11 cellular contexts compared by ENCODE assay signal in genomic region chr1:37753473-37754321, GRCh38. TPM values are rescaled to one million over a fixed set of nuclear protein-coding genes. Genes with fewer than 3 reads are reported as not detected.
DNase-seq lines count a peak whose midpoint lies in the region; ATAC-seq and TF ChIP-seq lines count a peak whose summit lies in the region.
"Had no signal": no experiment of that assay in that cellular context is flagged by ENCODE, and none has a peak within 500 bp of the region (broad histone marks: within the 10 kb centered on the region; RNA-seq: fewer than 3 reads in every experiment).

No MANE protein-coding gene starts in this region.

- peaks cover 13% of the 10 kb centered on the region for H3K27me3 ChIP-seq in CD4-positive, alpha-beta memory T cell (ENCODE audit: insufficient read depth, low read length)
- H3K27me3 ChIP-seq in HCT116 (ENCODE audit: insufficient read depth, low read length) (peaks cover 5% of the 10 kb centered on the region; the same call in 1 of the 2 replicates), transverse colon (peaks cover 94% of the 10 kb centered on the region), spleen (replicated peaks in 1 of 7) (peaks cover 0 to 99% (median 43%) of the 10 kb centered on the region in 7 donors)

- no peak overlapping the region for H2AFZ ChIP-seq in HCT116 (ENCODE audit: low read depth, low read length, poor library complexity, severe bottlenecking)

- ATAC-seq in HCT116: no peak

- H3K4me2 ChIP-seq in HCT116 (ENCODE audit: low read length): peak overlapping the region; percentile 87

- H4K20me1 ChIP-seq in HCT116 (ENCODE audit: insufficient read depth): no peaks in the 10 kb centered on the region

- H3K9me3 ChIP-seq in CD4-positive, alpha-beta memory T cell (ENCODE audit: control insufficient read depth in 1 of 2, low read length in 2 of 2): no peaks in the 10 kb centered on the region
- H3K9me3 ChIP-seq in HCT116 (ENCODE audit: control insufficient read depth in 1 of 2, insufficient read depth in 1 of 2, low read depth in 1 of 2, low read length in 2 of 2): no peaks in the 10 kb centered on the region
- no peaks in the 10 kb centered on the region for H3K9me3 ChIP-seq in transverse colon
- no peaks in the 10 kb centered on the region for H3K9me3 ChIP-seq in spleen

- H3K4me3 ChIP-seq in CD4-positive, alpha-beta memory T cell (ENCODE audit: low read length in 2 of 2): no peak overlapping the region
- H3K4me3 ChIP-seq in HCT116 (replicated peaks in 1 of 2; ENCODE audit: low read depth in 1 of 2, low read length in 2 of 2) (peak overlapping the region; percentile 51 to 61), transverse colon (peak overlapping the region in 2 of 4 donors; percentile 52 to 58), spleen (peak overlapping the region in 1 of 8 donors; percentile 70)

- no peak for TF ChIP-seq EP300 in transverse colon (IDR thresholded peaks at IDR 0.05; ENCODE audit: low read depth)

- no peak overlapping the region for H3K27ac ChIP-seq in CD4-positive, alpha-beta memory T cell (ENCODE audit: low read depth, low read length)
- no peak overlapping the region for H3K27ac ChIP-seq in HCT116 (ENCODE audit: low read depth, low read length)
- H3K27ac ChIP-seq in transverse colon: no peak overlapping the region
- H3K27ac ChIP-seq in spleen: no peak overlapping the region

- H3K9me3 Mint-ChIP-seq in CD4-positive, alpha-beta memory T cell: no peaks in the 10 kb centered on the region
- no peaks in the 10 kb centered on the region for H3K9me3 Mint-ChIP-seq in activated T-helper 2 cell treated with anti-CD3 and anti-CD28 coated beads, Interferon-gamma antibody, Interleukin-2, Interleukin-4, amounts not matched to agents 10 μg/mL and 5 μg/mL and 100 μg/mL, durations not matched to agents 14 hours and 24 hours and 36 hours
- H3K9me3 Mint-ChIP-seq: stimulated activated naive CD8-positive, alpha-beta T cell treated with anti-CD3 and anti-CD28 coated beads, Interleukin-15, Interleukin-2, amounts not matched to agents 100 ng/mL and 50 ng/mL, for 24 hours had no signal

- no peak for TF ChIP-seq POLR2A in HCT116 (IDR thresholded peaks at IDR 0.05; ENCODE audit: borderline replicate concordance, extremely low read depth, insufficient read depth, insufficient read length)
- no peak for TF ChIP-seq POLR2A in transverse colon (IDR thresholded peaks at IDR 0.05)
- no peak for TF ChIP-seq POLR2A in spleen (IDR thresholded peaks at IDR 0.05)

- no peaks in the 10 kb centered on the region for H3K9me2 ChIP-seq in HCT116 (ENCODE audit: insufficient read depth)

- H3K27ac Mint-ChIP-seq in CD4-positive, alpha-beta memory T cell: no peak overlapping the region
- H3K27ac Mint-ChIP-seq in activated T-helper 2 cell treated with anti-CD3 and anti-CD28 coated beads, Interferon-gamma antibody, Interleukin-2, Interleukin-4, amounts not matched to agents 10 μg/mL and 5 μg/mL and 100 μg/mL, durations not matched to agents 14 hours and 24 hours and 36 hours: no peak overlapping the region
- H3K27ac Mint-ChIP-seq: stimulated activated naive CD8-positive, alpha-beta T cell treated with anti-CD3 and anti-CD28 coated beads, Interleukin-15, Interleukin-2, amounts not matched to agents 100 ng/mL and 50 ng/mL, for 24 hours had no signal

- no peak for DNase-seq in CD4-positive, alpha-beta memory T cell
- DNase-seq in HCT116 (ENCODE audit: low read depth, low spot score) (no peak), mesenteric fat pad (ENCODE audit: low spot score) (peak; percentile 74), inferior parietal cortex (ENCODE audit: extremely low spot score) (no peak), transverse colon (no peak), spleen (no peak), hypothalamus (lab: John Stamatoyannopoulos, UW) (no peak)
- DNase-seq in activated T-helper 2 cell treated with anti-CD3 and anti-CD28 coated beads, Interferon-gamma antibody, Interleukin-2, Interleukin-4, amounts not matched to agents 10 μg/mL and 5 μg/mL and 100 μg/mL, durations not matched to agents 14 hours and 24 hours and 36 hours (ENCODE audit: low spot score): no peak
- DNase-seq: effector CD8-positive, alpha-beta T cell; NCI-H1694 had no signal

- TF ChIP-seq CTCF in HCT116 (IDR thresholded peaks at IDR 0.05 in 2 of 3, conservative IDR thresholded peaks at IDR 0.05 in 1 of 3; ENCODE audit: borderline replicate concordance in 1 of 3, insufficient read depth in 1 of 3, low read depth in 2 of 3, low read length in 2 of 3) (no peak), transverse colon (IDR thresholded peaks at IDR 0.05) (no peak), spleen (IDR thresholded peaks at IDR 0.05 in 8 of 11, conservative IDR thresholded peaks at IDR 0.05 in 3 of 11) (no peak)

- intact Hi-C loops in CD4-positive, alpha-beta memory T cell (cut with micrococcal nuclease): no loop called here
- intact Hi-C loops in HCT116 (cut with micrococcal nuclease) (no loop called here), transverse colon (cut with DNase I; ENCODE audit: low total_unique reads) (no loop called here), spleen (cut with DNase I; ENCODE audit: low total_unique reads) (no loop called here)
- intact Hi-C loops in activated T-helper 2 cell treated with anti-CD3 and anti-CD28 coated beads, Interferon-gamma antibody, Interleukin-2, Interleukin-4, amounts not matched to agents 10 μg/mL and 5 μg/mL and 100 μg/mL, durations not matched to agents 14 hours and 24 hours and 36 hours (cut with micrococcal nuclease): no loop called here

- RAD21 ChIA-PET in HCT116 (lab: Charles Lee; ENCODE audit: low non-redundant PET in 1 of 2, low total read pairs in 2 of 2, uncharacterized antibody in 2 of 2, unreplicated experiment in 2 of 2): no interaction called here

- H3K79me2 ChIP-seq in HCT116 (ENCODE audit: insufficient read depth, low read length): no peaks in the 10 kb centered on the region

- TF ChIP-seq RAD21 in HCT116 (IDR thresholded peaks at IDR 0.05; ENCODE audit: low read depth): no peak

- H3K4me3 Mint-ChIP-seq in CD4-positive, alpha-beta memory T cell: peak overlapping the region in 7 of 8 donors; percentile 35 to 78 (median 65)
- peak overlapping the region; percentile 28 for H3K4me3 Mint-ChIP-seq in activated T-helper 2 cell treated with anti-CD3 and anti-CD28 coated beads, Interferon-gamma antibody, Interleukin-2, Interleukin-4, amounts not matched to agents 10 μg/mL and 5 μg/mL and 100 μg/mL, durations not matched to agents 14 hours and 24 hours and 36 hours (ENCODE audit: low read depth)
- H3K4me3 Mint-ChIP-seq: stimulated activated naive CD8-positive, alpha-beta T cell treated with anti-CD3 and anti-CD28 coated beads, Interleukin-15, Interleukin-2, amounts not matched to agents 100 ng/mL and 50 ng/mL, for 24 hours had no signal

- BruUV-seq in HCT116 (replicated peaks; lab: Mats Ljungman, UMichigan): no TSS peak

- H3K36me3 Mint-ChIP-seq in CD4-positive, alpha-beta memory T cell: no peaks in the 10 kb centered on the region
- no peaks in the 10 kb centered on the region for H3K36me3 Mint-ChIP-seq in activated T-helper 2 cell treated with anti-CD3 and anti-CD28 coated beads, Interferon-gamma antibody, Interleukin-2, Interleukin-4, amounts not matched to agents 10 μg/mL and 5 μg/mL and 100 μg/mL, durations not matched to agents 14 hours and 24 hours and 36 hours (ENCODE audit: low read depth)

- POLR2A ChIA-PET in CD4-positive, alpha-beta memory T cell (lab: Charles Lee; ENCODE audit: partially characterized antibody): no interaction called here
- POLR2A ChIA-PET in HCT116 (lab: Charles Lee): no interaction called here

- in situ Hi-C loops in transverse colon (cut with MboI; ENCODE audit: low pct_ligation_motif_present in 1 of 4, low pct_unique_long_range_greater_than_20kb in 1 of 4, low sequenced_read_pairs in 3 of 4): no loop called here

- H3K4me1 ChIP-seq in CD4-positive, alpha-beta memory T cell (ENCODE audit: insufficient read depth, low read length): no peaks in the 10 kb centered on the region
- H3K4me1 ChIP-seq in HCT116 (ENCODE audit: control insufficient read depth in 1 of 2, insufficient read depth in 2 of 2, low read length in 2 of 2) (peaks cover 5 to 23% of the 10 kb centered on the region in 2 experiments; a peak in 3 of 4 replicates), transverse colon (peaks cover 0 to 21% (median 8%) of the 10 kb centered on the region in 4 donors), spleen (peaks cover 0 to 21% (median 12%) of the 10 kb centered on the region in 6 donors)

- H3K36me3 ChIP-seq in CD4-positive, alpha-beta memory T cell (ENCODE audit: insufficient read depth, low read length): no peaks in the 10 kb centered on the region
- H3K36me3 ChIP-seq in HCT116 (ENCODE audit: control insufficient read depth in 1 of 2, insufficient read depth in 2 of 2, low read length in 2 of 2): no peaks in the 10 kb centered on the region
- no peaks in the 10 kb centered on the region for H3K36me3 ChIP-seq in transverse colon
- no peaks in the 10 kb centered on the region for H3K36me3 ChIP-seq in spleen

- peak overlapping the region; percentile 51 for H3K9ac ChIP-seq in HCT116 (ENCODE audit: low read length)

- H3K27me3 Mint-ChIP-seq in CD4-positive, alpha-beta memory T cell: peaks cover 20 to 30% of the 10 kb centered on the region in 2 donors
- peaks cover 30% of the 10 kb centered on the region for H3K27me3 Mint-ChIP-seq in activated T-helper 2 cell treated with anti-CD3 and anti-CD28 coated beads, Interferon-gamma antibody, Interleukin-2, Interleukin-4, amounts not matched to agents 10 μg/mL and 5 μg/mL and 100 μg/mL, durations not matched to agents 14 hours and 24 hours and 36 hours (ENCODE audit: low read depth)

- 0 to 17% methylated on average over 4 to 50 of the region's 52 CpGs for WGBS in transverse colon (ENCODE audit: low coverage in 1 of 2), 2 donors
- 4 to 9% (median 6%) methylated on average over 44 to 52 of the region's 52 CpGs for WGBS in spleen, 5 donors

- CTCF ChIA-PET in CD4-positive, alpha-beta memory T cell (lab: Charles Lee; ENCODE audit: partially characterized antibody): no interaction called here
- CTCF ChIA-PET in HCT116 (lab: Charles Lee): no interaction called here

- peaks cover 3 to 8% (median 7%) of the 10 kb centered on the region in 4 donors for H3K4me1 Mint-ChIP-seq in CD4-positive, alpha-beta memory T cell
- H3K4me1 Mint-ChIP-seq in activated T-helper 2 cell treated with anti-CD3 and anti-CD28 coated beads, Interferon-gamma antibody, Interleukin-2, Interleukin-4, amounts not matched to agents 10 μg/mL and 5 μg/mL and 100 μg/mL, durations not matched to agents 14 hours and 24 hours and 36 hours (ENCODE audit: low read depth): peaks cover 13% of the 10 kb centered on the region

RNA-seq across cellular contexts. Expression of gene EPHA10, which starts 11.2 kb away (rescaled TPM):
- total RNA-seq in CD4-positive, alpha-beta memory T cell: under 1 TPM in 1 of 2 experiments, not detected in 1; 0.36 TPM
- polyA plus RNA-seq in CD4-positive, alpha-beta memory T cell: not detected
- total RNA-seq in HCT116 (2021; ENCODE audit: unreplicated experiment): 6.5 TPM
- polyA plus RNA-seq in HCT116 (2012): 5.7 TPM in 2 replicates
- total RNA-seq in activated T-helper 2 cell treated with anti-CD3 and anti-CD28 coated beads, Interferon-gamma antibody, Interleukin-2, Interleukin-4, amounts not matched to agents 10 μg/mL and 5 μg/mL and 100 μg/mL, durations not matched to agents 14 hours and 24 hours and 36 hours: 0.21 TPM in 1 of 2 replicates, not detected in the other
- total RNA-seq in mesenteric fat pad: not detected
- 10 to 100 TPM; 54.5 to 94.3 (median 77.6) TPM for total RNA-seq in transverse colon
- total RNA-seq in spleen: under 1 TPM in 4 of 7 donors, not detected in 3; 0.07 to 0.43 (median 0.26) TPM
- polyA plus RNA-seq in spleen: under 1 TPM; 0.02 to 0.10 (median 0.02) TPM

RNA-seq across cellular contexts. Expression of gene MANEAL, which starts 40.0 kb away (rescaled TPM):
- total RNA-seq in CD4-positive, alpha-beta memory T cell: 1 to 10 TPM; 1.9 to 2.3 TPM
- polyA plus RNA-seq in CD4-positive, alpha-beta memory T cell: 1 to 10 TPM in 1 of 2 donors, under 1 TPM in 1; 0.58 to 1.3 TPM
- total RNA-seq in HCT116 (2021; ENCODE audit: unreplicated experiment) (17.3 TPM), mesenteric fat pad (1.5 TPM), transverse colon (1 to 10 TPM; 1.1 to 9.6 (median 5.7) TPM), spleen (1 to 10 TPM; 1.8 to 9.2 (median 3.1) TPM)
- 10.4 and 10.5 TPM in 2 replicates for polyA plus RNA-seq in HCT116 (2012)
- 0.94 and 1.1 TPM in 2 replicates for total RNA-seq in activated T-helper 2 cell treated with anti-CD3 and anti-CD28 coated beads, Interferon-gamma antibody, Interleukin-2, Interleukin-4, amounts not matched to agents 10 μg/mL and 5 μg/mL and 100 μg/mL, durations not matched to agents 14 hours and 24 hours and 36 hours
- 1 to 10 TPM; 1.4 to 2.3 (median 1.8) TPM for polyA plus RNA-seq in spleen

RNA-seq across cellular contexts. Expression of gene C1orf122, which starts 53.9 kb away (rescaled TPM):
- total RNA-seq in CD4-positive, alpha-beta memory T cell: 10 to 100 TPM; 12.4 to 13.9 TPM
- 10 to 100 TPM; 21.9 to 28.9 TPM for polyA plus RNA-seq in CD4-positive, alpha-beta memory T cell
- total RNA-seq in HCT116 (2021; ENCODE audit: unreplicated experiment): 34.2 TPM
- 19.2 and 20.1 TPM in 2 replicates for polyA plus RNA-seq in HCT116 (2012)
- 22.6 and 24.5 TPM in 2 replicates for total RNA-seq in activated T-helper 2 cell treated with anti-CD3 and anti-CD28 coated beads, Interferon-gamma antibody, Interleukin-2, Interleukin-4, amounts not matched to agents 10 μg/mL and 5 μg/mL and 100 μg/mL, durations not matched to agents 14 hours and 24 hours and 36 hours
- 44.9 TPM for total RNA-seq in mesenteric fat pad
- 10 to 100 TPM; 48.9 to 71.6 (median 55.2) TPM for total RNA-seq in transverse colon
- 10 to 100 TPM; 15.9 to 31.1 (median 19.5) TPM for total RNA-seq in spleen
- 10 to 100 TPM; 18.1 to 38.5 (median 23.1) TPM for polyA plus RNA-seq in spleen

RNA-seq across cellular contexts. Expression of gene YRDC, which starts 54.3 kb away (rescaled TPM):
- 10 to 100 TPM; 13.8 to 14.1 TPM for total RNA-seq in CD4-positive, alpha-beta memory T cell
- 10 to 100 TPM; 21.4 to 28.6 TPM for polyA plus RNA-seq in CD4-positive, alpha-beta memory T cell
- total RNA-seq in HCT116 (2021; ENCODE audit: unreplicated experiment): 41.4 TPM
- 33.2 and 37.7 TPM in 2 replicates for polyA plus RNA-seq in HCT116 (2012)
- total RNA-seq in activated T-helper 2 cell treated with anti-CD3 and anti-CD28 coated beads, Interferon-gamma antibody, Interleukin-2, Interleukin-4, amounts not matched to agents 10 μg/mL and 5 μg/mL and 100 μg/mL, durations not matched to agents 14 hours and 24 hours and 36 hours: 45.2 and 46.5 TPM in 2 replicates
- 16.2 TPM for total RNA-seq in mesenteric fat pad
- total RNA-seq in transverse colon: 10 to 100 TPM in 3 of 4 donors, 1 to 10 TPM in 1; 3.4 to 17.2 (median 11.6) TPM
- total RNA-seq in spleen: 10 to 100 TPM in 5 of 7 donors, 1 to 10 TPM in 2; 8.0 to 13.4 (median 10.9) TPM
- polyA plus RNA-seq in spleen: 10 to 100 TPM in 1 of 3 donors, 1 to 10 TPM in 2; 7.5 to 12.2 (median 9.9) TPM

Comparison
In these comparisons a context has a peak if more than half of its experiments do, and no peak if none do; other contexts are left out.
1. H3K4me3 ChIP-seq: peak in HCT116 (2 of 2); none in CD4-positive, alpha-beta memory T cell (0 of 2).